In genomic region chr17:1119924-1120323, GRCh38 we compare ENCODE assay signal across 20 cellular contexts.
"Had no signal": no experiment of that assay in that cellular context is flagged by ENCODE, and none has a peak within 500 bp of the region (broad histone marks: within the 10 kb centered on the region; RNA-seq: fewer than 3 reads in every experiment).

No MANE protein-coding gene starts in this region.

- DNase-seq: IMR-90, Karpas-422, KG1, MG63, NCI-H1092 treated with DMSO at 0.1 percent for 48 hours, NCI-H1436, NCI-H187 treated with DMSO at 0.1 percent for 48 hours, NCI-H2029 treated with DMSO at 0.1 percent for 48 hours, NCI-H2171 treated with DMSO at 0.1 percent for 48 hours, NCI-H345, NCI-H446 treated with DMSO at 0.1 percent for 48 hours, NCI-H510A treated with DMSO at 0.1 percent for 48 hours, NCI-H526, NCI-H748 treated with DMSO at 0.1 percent for 48 hours, Right ventricle myocardium superior, RPMI8226, SIG-M5 had no signal

- H3K27ac ChIP-seq: SJSA1, SK-N-MC had no signal

- FAIRE-seq: RCC 7860 had no signal

- H3K9me3 ChIP-seq: MG63, SJSA1 had no signal

- H3K4me3 ChIP-seq: MG63, SJSA1, SK-N-MC had no signal

- H3K36me3 ChIP-seq: MG63, SJSA1 had no signal

- H3K27me3 ChIP-seq: MG63, SJSA1 had no signal
